ENCODE assay signal across 27 cellular contexts in the genomic region with DNA sequence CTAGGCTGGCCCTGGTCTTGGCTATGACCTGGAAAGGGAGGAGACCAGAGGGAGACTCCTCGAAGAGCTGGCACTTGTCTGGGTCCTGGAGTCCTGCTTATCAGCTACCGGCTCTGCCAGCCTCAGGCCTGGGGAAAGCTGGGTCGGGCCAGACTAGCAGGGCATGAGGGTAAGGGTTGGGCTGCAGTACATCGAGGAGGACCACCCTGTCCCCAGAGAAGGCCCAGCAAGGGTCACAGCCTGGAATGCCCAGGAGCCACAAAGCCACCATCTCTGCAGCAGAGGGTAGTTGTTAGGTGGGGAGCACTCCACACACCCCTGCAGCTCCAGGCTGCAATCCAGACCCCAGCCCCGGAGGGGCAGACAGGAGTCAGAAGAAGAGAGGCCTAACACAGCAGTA. TPM values are rescaled to one million over a fixed set of nuclear protein-coding genes. Genes with fewer than 3 reads are reported as not detected.
DNase-seq lines count a peak whose midpoint lies in the region; ATAC-seq and TF ChIP-seq lines count a peak whose summit lies in the region.
"Had no signal": no experiment of that assay in that cellular context is flagged by ENCODE, and none has a peak within 500 bp of the region (broad histone marks: within the 10 kb centered on the region; RNA-seq: fewer than 3 reads in every experiment).

No MANE protein-coding gene starts in this region.

- H3K27ac Mint-ChIP-seq in natural killer cell treated with Interleukin-12 subunit alpha and Interleukin-12 subunit beta and Interleukin-15 and Interleukin-18, amount 100 ng/mL, for 72 hours = no peak overlapping the region
- H3K27ac Mint-ChIP-seq in natural killer cell (no peak overlapping the region), osteocyte (ENCODE audit: unreplicated experiment) (no peak overlapping the region), T-helper 17 cell (no peak overlapping the region)
- H3K27ac Mint-ChIP-seq: CD14-positive monocyte; CD4-positive, alpha-beta memory T cell; CD4-positive, CD25-positive, alpha-beta regulatory T cell; CD8-positive, alpha-beta memory T cell had no signal

- intact Hi-C loops in natural killer cell (cut with micrococcal nuclease) = no loop called here

- ATAC-seq in natural killer cell treated with Interleukin-12 subunit alpha and Interleukin-12 subunit beta and Interleukin-15 and Interleukin-18, amount 100 ng/mL, for 72 hours = peak; percentile 16 to 22
- ATAC-seq in natural killer cell (no peak), left lobe of liver (no peak), T-helper 17 cell (no peak)
- ATAC-seq: GM12878 had no signal

- no peak overlapping the region for H3K4me3 Mint-ChIP-seq in natural killer cell treated with Interleukin-12 subunit alpha and Interleukin-12 subunit beta and Interleukin-15 and Interleukin-18, amount 100 ng/mL, for 72 hours
- no peak overlapping the region for H3K4me3 Mint-ChIP-seq in natural killer cell
- H3K4me3 Mint-ChIP-seq in osteocyte (ENCODE audit: unreplicated experiment) = no peak overlapping the region
- no peak overlapping the region for H3K4me3 Mint-ChIP-seq in T-helper 17 cell
- H3K4me3 Mint-ChIP-seq: CD14-positive monocyte; CD4-positive, alpha-beta memory T cell; CD4-positive, CD25-positive, alpha-beta regulatory T cell; CD8-positive, alpha-beta memory T cell had no signal

- no peak for DNase-seq in natural killer cell treated with Interleukin-12 subunit alpha and Interleukin-12 subunit beta and Interleukin-15 and Interleukin-18, amount 100 ng/mL, for 72 hours (ENCODE audit: low spot score)
- DNase-seq in natural killer cell (no peak), left lobe of liver (ENCODE audit: low spot score) (peak; percentile 35), osteocyte (ENCODE audit: extremely low spot score, unreplicated experiment) (peak; percentile 78), NCI-H1436 (lab: John Stamatoyannopoulos, UW) (no peak), T-helper 17 cell (no peak), NCI-H748 (lab: John Stamatoyannopoulos, UW; ENCODE audit: unreplicated experiment) (no peak)
- DNase-seq: 8988T; ACHN; BE2C; C1 segment of cervical spinal cord; CD4-positive, alpha-beta memory T cell; CD4-positive, CD25-positive, alpha-beta regulatory T cell; CD8-positive, alpha-beta memory T cell; COR-L47; DMS 273 treated with DMSO at 0.1 percent for 48 hours; DMS153; DMS53; DMS79; EL; GDM1 had no signal

- no peaks in the 10 kb centered on the region for H3K9me3 ChIP-seq in T-helper 17 cell (ENCODE audit: control insufficient read depth, low read length, poor library complexity, severe bottlenecking)
- H3K9me3 ChIP-seq: BE2C, BLaER1 had no signal

- H3K4me1 Mint-ChIP-seq in natural killer cell treated with Interleukin-12 subunit alpha and Interleukin-12 subunit beta and Interleukin-15 and Interleukin-18, amount 100 ng/mL, for 72 hours (ENCODE audit: low read depth in 2 of 2) = peaks cover 3 to 4% of the 10 kb centered on the region in 2 donors
- no peaks in the 10 kb centered on the region for H3K4me1 Mint-ChIP-seq in natural killer cell
- no peaks in the 10 kb centered on the region for H3K4me1 Mint-ChIP-seq in osteocyte (ENCODE audit: unreplicated experiment)
- peaks cover 4% of the 10 kb centered on the region for H3K4me1 Mint-ChIP-seq in T-helper 17 cell
- H3K4me1 Mint-ChIP-seq: CD14-positive monocyte; CD4-positive, CD25-positive, alpha-beta regulatory T cell; CD8-positive, alpha-beta memory T cell had no signal

- H3K36me3 Mint-ChIP-seq in natural killer cell treated with Interleukin-12 subunit alpha and Interleukin-12 subunit beta and Interleukin-15 and Interleukin-18, amount 100 ng/mL, for 72 hours = no peaks in the 10 kb centered on the region
- H3K36me3 Mint-ChIP-seq in natural killer cell (no peaks in the 10 kb centered on the region), osteocyte (ENCODE audit: unreplicated experiment) (no peaks in the 10 kb centered on the region), T-helper 17 cell (ENCODE audit: low read depth) (peaks cover 3% of the 10 kb centered on the region)
- H3K36me3 Mint-ChIP-seq: CD14-positive monocyte; CD4-positive, alpha-beta memory T cell; CD4-positive, CD25-positive, alpha-beta regulatory T cell; CD8-positive, alpha-beta memory T cell had no signal

- peaks cover 8 to 24% of the 10 kb centered on the region in 2 donors for H3K27me3 Mint-ChIP-seq in natural killer cell treated with Interleukin-12 subunit alpha and Interleukin-12 subunit beta and Interleukin-15 and Interleukin-18, amount 100 ng/mL, for 72 hours
- peaks cover 0 to 7% of the 10 kb centered on the region in 2 donors for H3K27me3 Mint-ChIP-seq in natural killer cell (ENCODE audit: low read depth in 2 of 2)
- peaks cover 28% of the 10 kb centered on the region for H3K27me3 Mint-ChIP-seq in osteocyte (ENCODE audit: unreplicated experiment)
- H3K27me3 Mint-ChIP-seq in T-helper 17 cell = peaks cover 57% of the 10 kb centered on the region

- TF ChIP-seq CTCF in natural killer cell (IDR thresholded peaks at IDR 0.05) = no peak
- TF ChIP-seq CTCF in osteocyte (IDR thresholded peaks at IDR 0.05) = no peak

- H3K9me3 Mint-ChIP-seq in natural killer cell treated with Interleukin-12 subunit alpha and Interleukin-12 subunit beta and Interleukin-15 and Interleukin-18, amount 100 ng/mL, for 72 hours = no peaks in the 10 kb centered on the region
- no peaks in the 10 kb centered on the region for H3K9me3 Mint-ChIP-seq in natural killer cell
- no peaks in the 10 kb centered on the region for H3K9me3 Mint-ChIP-seq in osteocyte (ENCODE audit: unreplicated experiment)
- H3K9me3 Mint-ChIP-seq: CD4-positive, alpha-beta memory T cell; CD4-positive, CD25-positive, alpha-beta regulatory T cell; CD8-positive, alpha-beta memory T cell had no signal

RNA-seq across cellular contexts. Expression of gene SLC6A2, which starts 54.0 kb away (rescaled TPM):
- not detected for total RNA-seq in natural killer cell treated with Interleukin-12 subunit alpha and Interleukin-12 subunit beta and Interleukin-15 and Interleukin-18, amount 100 ng/mL, for 72 hours
- total RNA-seq in natural killer cell (not detected), left lobe of liver (not detected), osteocyte (not detected in 2 replicates), T-helper 17 cell (not detected)
- total RNA-seq: A673; CD4-positive, alpha-beta memory T cell; CD4-positive, CD25-positive, alpha-beta regulatory T cell; CD8-positive, alpha-beta memory T cell; Daoy; G401; GM12878 had no signal

Comparison
In these comparisons a context has a peak if more than half of its experiments do, and no peak if none do; other contexts are left out.
1. ATAC-seq: peak in natural killer cell treated with Interleukin-12 subunit alpha and Interleukin-12 subunit beta and Interleukin-15 and Interleukin-18, amount 100 ng/mL, for 72 hours (2 of 2); none in natural killer cell (0 of 3), left lobe of liver (single experiment) and T-helper 17 cell (single experiment).
2. DNase-seq: peak in left lobe of liver (single experiment) and osteocyte (single experiment); none in natural killer cell treated with Interleukin-12 subunit alpha and Interleukin-12 subunit beta and Interleukin-15 and Interleukin-18, amount 100 ng/mL, for 72 hours (single experiment), natural killer cell (single experiment), NCI-H1436 (single experiment), T-helper 17 cell (0 of 3) and NCI-H748 (single experiment).